33 cellular contexts compared by ENCODE assay signal in the genomic region with DNA sequence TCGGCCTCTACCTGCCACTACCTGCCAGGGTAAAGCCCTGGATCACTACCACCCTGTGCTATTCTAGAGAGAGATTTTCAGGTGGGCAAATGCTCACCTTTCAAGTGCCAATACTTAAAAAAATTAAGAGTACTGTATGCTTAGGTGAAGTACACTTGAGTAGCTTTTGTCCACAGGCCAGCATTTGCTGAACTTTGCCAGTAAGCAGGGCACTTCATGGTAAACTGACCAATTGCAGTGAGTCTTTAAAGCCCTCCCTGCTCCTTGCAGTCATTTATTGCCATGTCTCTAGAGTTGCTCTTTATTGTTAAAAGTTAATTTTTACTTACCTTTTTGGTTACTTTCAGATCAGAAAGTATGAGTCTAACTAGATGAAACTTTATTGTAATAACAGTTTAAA.
"Had no signal": no experiment of that assay in that cellular context is flagged by ENCODE, and none has a peak within 500 bp of the region (broad histone marks: within the 10 kb centered on the region; RNA-seq: fewer than 3 reads in every experiment).

No MANE protein-coding gene starts in this region.

- H3K4me1 Mint-ChIP-seq: activated B cell treated with CpG ODN at 0.5 μM for 24 hours; activated CD4-positive, alpha-beta T cell treated with anti-CD3 and anti-CD28 coated beads, Interleukin-2, amount 10 ng/mL, durations not matched to agents 24 days and 14 days; activated naive CD8-positive, alpha-beta T cell treated with anti-CD3 and anti-CD28 coated beads, Interleukin-2, amount 50 U/mL, for 24 hours; central memory CD8-positive, alpha-beta T cell had no signal

- H3K27me3 ChIP-seq: ascending aorta, cardiac muscle cell, SJSA1 had no signal

- H3K27me3 Mint-ChIP-seq: activated B cell treated with CpG ODN at 0.5 μM for 24 hours; activated CD4-positive, alpha-beta T cell treated with anti-CD3 and anti-CD28 coated beads, Interleukin-2, amount 10 ng/mL, durations not matched to agents 24 days and 14 days; activated naive CD8-positive, alpha-beta T cell treated with anti-CD3 and anti-CD28 coated beads, Interleukin-2, amount 50 U/mL, for 24 hours; central memory CD8-positive, alpha-beta T cell had no signal

- H3K4me3 ChIP-seq: ascending aorta, cardiac muscle cell, K562, SJSA1 had no signal

- DNase-seq: activated B cell treated with CpG ODN at 0.5 μM for 24 hours; activated CD4-positive, alpha-beta T cell treated with anti-CD3 and anti-CD28 coated beads for 1 hour; activated CD4-positive, alpha-beta T cell treated with anti-CD3 and anti-CD28 coated beads, Interleukin-2, amount 10 ng/mL, durations not matched to agents 24 days and 14 days; activated CD4-positive, alpha-beta T cell treated with anti-CD3 and anti-CD28 coated beads, Interleukin-2, amount 50 U/mL, for 4 hours; activated CD8-positive, alpha-beta memory T cell treated with anti-CD3 and anti-CD28 coated beads, Interleukin-2, amount 50 U/mL, for 4 hours; activated gamma-delta T cell treated with Interleukin-2 at 50 U/mL for 16 hours; activated naive CD4-positive, alpha-beta T cell treated with anti-CD3 and anti-CD28 coated beads for 36 hours; activated naive CD8-positive, alpha-beta T cell treated with anti-CD3 and anti-CD28 coated beads, Interleukin-2, amount 50 U/mL, for 24 hours; activated T-cell treated with anti-CD3 and anti-CD28 coated beads for 4 hours; activated T-cell treated with anti-CD3 and anti-CD28 coated beads, Interleukin-2, amount 50 U/mL, for 4 hours; amniotic stem cell; IMR-90; NCI-H1092 treated with DMSO at 0.1 percent for 48 hours; NCI-H1417; NCI-H146; NCI-H187 treated with DMSO at 0.1 percent for 48 hours; NCI-H2081; NCI-H345; NCI-H524 treated with DMSO at 0.1 percent for 48 hours; SHP77; SK-N-SH; T-helper 1 cell; T-helper 2 cell; T-helper 9 cell had no signal

- H3K27ac Mint-ChIP-seq: activated B cell treated with CpG ODN at 0.5 μM for 24 hours; activated CD4-positive, alpha-beta T cell treated with anti-CD3 and anti-CD28 coated beads, Interleukin-2, amount 10 ng/mL, durations not matched to agents 24 days and 14 days; activated naive CD4-positive, alpha-beta T cell treated with anti-CD3 and anti-CD28 coated beads for 36 hours; activated naive CD4-positive, alpha-beta T cell treated with anti-CD3 and anti-CD28 coated beads, Interleukin-2, amount 50 U/mL, for 72 hours; activated naive CD8-positive, alpha-beta T cell treated with anti-CD3 and anti-CD28 coated beads, Interleukin-2, amount 50 U/mL, for 24 hours; activated T-helper 1 cell treated with anti-CD3 and anti-CD28 coated beads, Interleukin-12 subunit alpha, Interleukin-12 subunit beta, Interleukin-2, Interleukin-4 antibody, amounts not matched to agents 30 ng/mL and 10 ng/mL and 1 ng/mL, durations not matched to agents 14 hours and 24 hours and 36 hours had no signal

- H3K4me3 Mint-ChIP-seq: activated B cell treated with CpG ODN at 0.5 μM for 24 hours; activated CD4-positive, alpha-beta T cell treated with anti-CD3 and anti-CD28 coated beads, Interleukin-2, amount 10 ng/mL, durations not matched to agents 24 days and 14 days; activated naive CD4-positive, alpha-beta T cell treated with anti-CD3 and anti-CD28 coated beads for 36 hours; activated naive CD8-positive, alpha-beta T cell treated with anti-CD3 and anti-CD28 coated beads, Interleukin-2, amount 50 U/mL, for 24 hours; activated T-cell treated with anti-CD3 and anti-CD28 coated beads, Interleukin-2, amount 50 U/mL, for 4 hours; activated T-helper 1 cell treated with anti-CD3 and anti-CD28 coated beads, Interleukin-12 subunit alpha, Interleukin-12 subunit beta, Interleukin-2, Interleukin-4 antibody, amounts not matched to agents 30 ng/mL and 10 ng/mL and 1 ng/mL, durations not matched to agents 14 hours and 24 hours and 36 hours; central memory CD8-positive, alpha-beta T cell had no signal

- H3K4me1 ChIP-seq: ascending aorta had no signal

- H3K27ac ChIP-seq: ascending aorta, cardiac muscle cell, SJSA1, VCaP had no signal

- ATAC-seq: activated naive CD4-positive, alpha-beta T cell treated with anti-CD3 and anti-CD28 coated beads, Interleukin-2, amount 50 U/mL, for 72 hours; activated naive CD8-positive, alpha-beta T cell treated with anti-CD3 and anti-CD28 coated beads, Interleukin-2, amount 50 U/mL, for 24 hours; activated T-cell treated with anti-CD3 and anti-CD28 coated beads, Interleukin-2, amount 50 U/mL, for 4 hours; K562; Panc1 had no signal

- H3K9me3 ChIP-seq: ascending aorta, SJSA1, SK-N-SH had no signal

- H3K36me3 ChIP-seq: cardiac muscle cell, SJSA1 had no signal

- H3K9me3 Mint-ChIP-seq: activated B cell treated with CpG ODN at 0.5 μM for 24 hours; activated CD4-positive, alpha-beta T cell treated with anti-CD3 and anti-CD28 coated beads, Interleukin-2, amount 10 ng/mL, durations not matched to agents 24 days and 14 days; activated naive CD8-positive, alpha-beta T cell treated with anti-CD3 and anti-CD28 coated beads, Interleukin-2, amount 50 U/mL, for 24 hours; activated T-cell treated with anti-CD3 and anti-CD28 coated beads, Interleukin-2, amount 50 U/mL, for 4 hours; activated T-helper 1 cell treated with anti-CD3 and anti-CD28 coated beads, Interleukin-12 subunit alpha, Interleukin-12 subunit beta, Interleukin-2, Interleukin-4 antibody, amounts not matched to agents 30 ng/mL and 10 ng/mL and 1 ng/mL, durations not matched to agents 14 hours and 24 hours and 36 hours; central memory CD8-positive, alpha-beta T cell had no signal
